In the genomic region with DNA sequence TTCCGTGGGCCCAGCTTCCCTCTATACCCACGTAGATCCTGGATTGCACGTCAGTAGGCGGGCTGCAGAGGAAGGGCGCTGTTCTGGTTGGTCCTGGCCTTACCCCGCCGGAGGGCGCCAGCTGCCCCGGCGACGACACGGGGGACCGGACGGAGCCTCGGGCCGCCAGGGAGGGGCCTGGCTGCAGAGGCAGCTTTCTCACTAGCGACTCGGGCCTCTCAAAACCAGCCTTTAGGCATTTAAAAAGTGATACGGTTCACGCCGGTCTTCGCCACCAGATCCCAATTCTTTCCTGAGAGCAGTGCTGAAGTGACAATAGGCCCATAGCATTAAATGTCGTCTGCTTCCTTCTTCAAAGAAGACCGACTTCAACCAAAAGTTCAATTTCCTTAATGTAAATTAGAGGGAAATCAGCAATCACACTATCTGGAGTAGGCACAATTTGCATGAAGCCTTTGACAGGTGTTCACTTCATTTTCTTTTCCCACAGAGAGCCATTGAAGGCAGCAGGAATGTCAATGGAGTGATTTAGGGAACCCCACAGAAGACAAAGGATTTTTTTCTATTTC, we compare ENCODE assay signal across 8 cellular contexts. TPM values are rescaled to one million over a fixed set of nuclear protein-coding genes. Genes with fewer than 3 reads are reported as not detected.
DNase-seq lines count a peak whose midpoint lies in the region; ATAC-seq, FAIRE-seq and TF ChIP-seq lines count a peak whose summit lies in the region.

No MANE protein-coding gene starts in this region.

- peak; percentile 42 to 57 for TF ChIP-seq RAD21 in H1 (IDR thresholded peaks at IDR 0.05 in 1 of 2, conservative IDR thresholded peaks at IDR 0.05 in 1 of 2; ENCODE audit: low read depth in 2 of 2, low read length in 2 of 2)

- no peak for FAIRE-seq in H1 (lab: Jason Lieb, UNC)

- H3K27ac ChIP-seq in H1 (ENCODE audit: low read depth, low read length) (no peak overlapping the region; the same call in 1 of the 2 replicates), subcutaneous abdominal adipose tissue (ENCODE audit: low read depth, low read length) (no peak overlapping the region)

- peak overlapping the region; percentile 16 to 73 for H3K4me2 ChIP-seq in H1 (ENCODE audit: insufficient read depth in 1 of 2, low read depth in 2 of 2, low read length in 2 of 2)

- H3K23ac ChIP-seq in H1 (ENCODE audit: insufficient read length), result no peak overlapping the region

- H3K36me3 ChIP-seq in H1 (ENCODE audit: control insufficient read depth in 2 of 4, insufficient read depth in 4 of 4, low read length in 3 of 4) (no peaks in the 10 kb centered on the region), subcutaneous abdominal adipose tissue (ENCODE audit: control insufficient read depth in 5 of 5, insufficient read depth in 5 of 5, low read length in 5 of 5) (no peaks in the 10 kb centered on the region)

- H3K56ac ChIP-seq in H1 (replicated peaks; ENCODE audit: insufficient read length, low read depth, low read length), result no peak overlapping the region

- no peak overlapping the region for H4K5ac ChIP-seq in H1 (ENCODE audit: insufficient read length, low read depth, low read length)

- H3K4me3 ChIP-seq in H1 (ENCODE audit: extremely low read depth in 1 of 4, insufficient read depth in 2 of 4, low read depth in 3 of 4, low read length in 4 of 4), result peak overlapping the region in 2 of 4 experiments; percentile 17 to 44; a peak in 5 of 8 replicates
- H3K4me3 ChIP-seq in subcutaneous abdominal adipose tissue (ENCODE audit: low read depth in 1 of 5, low read length in 5 of 5), result peak overlapping the region; percentile 38 to 60 (median 49)

- peak overlapping the region; percentile 1 for H2BK120ac ChIP-seq in H1 (replicated peaks; ENCODE audit: low read depth, low read length)

- no peaks in the 10 kb centered on the region for H3K23me2 ChIP-seq in H1 (ENCODE audit: low read depth, low read length)

- H3K14ac ChIP-seq in H1 (ENCODE audit: insufficient read length), result no peak overlapping the region

- H2BK20ac ChIP-seq in H1 (ENCODE audit: low read length), result no peak overlapping the region

- H3K4me1 ChIP-seq in H1 (replicated peaks in 1 of 4; ENCODE audit: control insufficient read depth in 3 of 4, insufficient read depth in 4 of 4, low read length in 3 of 4) (peaks cover 0 to 10% (median 1%) of the 10 kb centered on the region in 4 experiments; a peak in 3 of 7 replicates), subcutaneous abdominal adipose tissue (ENCODE audit: control insufficient read depth in 5 of 5, insufficient read depth in 5 of 5, low read length in 5 of 5) (peaks cover 0 to 8% (median 6%) of the 10 kb centered on the region in 5 donors)

- H2BK5ac ChIP-seq in H1 (ENCODE audit: low read depth, low read length), result peak overlapping the region; percentile 29; the same call in 1 of the 2 replicates

- H2AK5ac ChIP-seq in H1 (ENCODE audit: low read depth, low read length), result no peak overlapping the region

- H2AFZ ChIP-seq in H1 (ENCODE audit: low read length), result no peak overlapping the region

- TF ChIP-seq POLR2A in H1 (IDR thresholded peaks at IDR 0.05; ENCODE audit: control extremely low read depth in 1 of 2, low read depth in 2 of 2, low read length in 2 of 2), result no peak

- POLR2A ChIA-PET in H1 (lab: Charles Lee; ENCODE audit: partially characterized antibody), result interaction anchor here (0.6 to 6.4 kb wide), 4 partner anchors 10 to 49 kb away, joined by 3 to 35 read pairs (median 4); partner anchors contain the start of gene UBE2D2

- H4K91ac ChIP-seq in H1 (replicated peaks; ENCODE audit: insufficient read length, low read length), result no peak overlapping the region

- CTCF ChIA-PET in H1 (lab: Charles Lee; ENCODE audit: partially characterized antibody), result interaction anchor here (0.9 to 1.6 kb wide), 7 partner anchors 16 to 245 kb away, joined by 3 to 4 read pairs (median 3); no protein-coding TSS in a partner anchor

- 0 out of 4 replicates have a peak, but pooled peaks cover 0 to 5% of the 10 kb centered on the region in 2 experiments for H3K9me3 ChIP-seq in H1 (ENCODE audit: insufficient read depth in 2 of 2, low read depth in 1 of 2, low read length in 1 of 2)
- no peaks in the 10 kb centered on the region for H3K9me3 ChIP-seq in subcutaneous abdominal adipose tissue (ENCODE audit: control insufficient read depth in 5 of 5, low read length in 5 of 5)

- H3K79me1 ChIP-seq in H1 (ENCODE audit: low read depth, low read length), result no peaks in the 10 kb centered on the region

- H3K9ac ChIP-seq in H1 (replicated peaks in 1 of 4; ENCODE audit: extremely low read depth in 1 of 4, low read depth in 3 of 4, low read length in 3 of 4) (peak overlapping the region in 1 of 4 experiments; percentile 13; a peak in 2 of 7 replicates), subcutaneous abdominal adipose tissue (ENCODE audit: low read length in 5 of 5) (peak overlapping the region in 3 of 5 donors; percentile 45 to 72 (median 54))

- H2BK15ac ChIP-seq in H1 (ENCODE audit: low read length), result no peak overlapping the region

- no peak overlapping the region for H3K18ac ChIP-seq in H1 (ENCODE audit: extremely low read depth, low read length)

- DNase-seq in CD1c-positive myeloid dendritic cell (ENCODE audit: extremely low spot score), result peak; percentile 73
- peak; percentile 38 for DNase-seq in activated CD4-positive, alpha-beta T cell treated with anti-CD3 and anti-CD28 coated beads, Interleukin-2, amount 50 U/mL, for 1 hour
- DNase-seq in H1 (ENCODE audit: low read depth in 1 of 2, low spot score in 2 of 2), result peak in 1 of 2 experiments; percentile 83
- peak; percentile 66 for DNase-seq in midbrain (lab: John Stamatoyannopoulos, UW)
- no peak for DNase-seq in UCSD-AML1 (lab: John Stamatoyannopoulos, UW; ENCODE audit: unreplicated experiment)

- peak; percentile 47 to 70 (median 60) for TF ChIP-seq CTCF in H1 (IDR thresholded peaks at IDR 0.05; ENCODE audit: control extremely low read depth in 1 of 3, insufficient read depth in 1 of 3, low read depth in 1 of 3, low read length in 3 of 3)

- WGBS in H1 (ENCODE audit: extremely low coverage in 1 of 2, insufficient coverage in 1 of 2, insufficient read length in 1 of 2, insufficient replicate concordance in 2 of 2, low coverage in 1 of 2, low lambda C conversion rate in 2 of 2, missing lambda C conversion rate in 1 of 2), 2 experiments, result 4% methylated on average over 24 of the region's 24 CpGs; no CpG with 5 or more reads in 1 of the 2 experiments

- H3K79me2 ChIP-seq in H1 (ENCODE audit: control insufficient read depth in 1 of 2, insufficient read depth in 2 of 2, low read length in 2 of 2), result no peaks in the 10 kb centered on the region

- no peak overlapping the region for H3K4ac ChIP-seq in H1 (replicated peaks; ENCODE audit: insufficient read length, low read depth, low read length)

- H4K20me1 ChIP-seq in H1 (replicated peaks in 1 of 2; ENCODE audit: control insufficient read depth in 1 of 2, insufficient read depth in 2 of 2, low read length in 2 of 2), result no peaks in the 10 kb centered on the region

- ATAC-seq in GM19455 (IDR thresholded peaks at IDR 0.05; ENCODE audit: unreplicated experiment), result peak; percentile 82
- peak; percentile 64 for ATAC-seq in HG03558 (IDR thresholded peaks at IDR 0.05; ENCODE audit: extremely low read depth, unreplicated experiment)

- H2BK12ac ChIP-seq in H1 (ENCODE audit: low read depth, low read length), result no peak overlapping the region

- no peaks in the 10 kb centered on the region for H3K27me3 ChIP-seq in H1 (replicated peaks in 1 of 4; ENCODE audit: control insufficient read depth in 3 of 4, extremely low read depth in 1 of 4, insufficient read depth in 3 of 4, low read length in 3 of 4)
- no peaks in the 10 kb centered on the region for H3K27me3 ChIP-seq in subcutaneous abdominal adipose tissue (ENCODE audit: control insufficient read depth in 5 of 5, insufficient read depth in 4 of 5, low read length in 5 of 5)

- peak overlapping the region; percentile 7; the same call in 1 of the 2 replicates for H4K8ac ChIP-seq in H1 (ENCODE audit: extremely low read depth, insufficient read depth, low read length)

- no peak for TF ChIP-seq EP300 in H1 (IDR thresholded peaks at IDR 0.05; ENCODE audit: borderline replicate concordance in 1 of 2, low read depth in 2 of 2, low read length in 2 of 2)

TF ChIP-seq in H1, 55 proteins besides CTCF, POLR2A, EP300 and RAD21 (continues in another document):
- 0 out of 2 replicates have a peak, but pooled peaks have one; percentile 11 for TF ChIP-seq GABPA (IDR thresholded peaks at IDR 0.05; ENCODE audit: borderline replicate concordance, insufficient read depth, low read length)
- TF ChIP-seq EZH2 (IDR thresholded peaks at IDR 0.05; ENCODE audit: low read depth, low read length, severe bottlenecking), result no peak
- 0 out of 4 replicates have a peak, but pooled peaks have one; percentile 16 to 22 for TF ChIP-seq SIN3A (conservative IDR thresholded peaks at IDR 0.05 in 1 of 2, IDR thresholded peaks at IDR 0.05 in 1 of 2; ENCODE audit: low read depth in 1 of 2, low read length in 2 of 2)

RNA-seq across cellular contexts. Expression of gene UBE2D2, which starts 17.6 kb away (rescaled TPM):
- total RNA-seq in H1 (2021; fragmentation: NEBNext Ultra II Directional; extraction: Animal tissue kit (Norgen Biotek cat#: 25700)), result 194 and 203 TPM in 2 replicates
- polyA plus RNA-seq in H1 (2011; rRNA removed), result 57.8 and 66.9 TPM in 2 replicates
- polyA plus RNA-seq in H1 (2011; cell fraction: cytosol; rRNA removed), result 57.5 TPM
- polyA plus RNA-seq in H1 (2011; cell fraction: nucleus; rRNA removed), result 20.2 TPM
- 137 to 209 TPM (median 142 TPM) in 4 replicates for polyA plus RNA-seq in H1 (2012, experiment 1 of 2)
- polyA plus RNA-seq in H1 (2012, experiment 2 of 2), result 246 TPM
- polyA plus RNA-seq in H1 (2013, experiment 1 of 2), result 91.5 TPM
- polyA plus RNA-seq in H1 (2013, experiment 2 of 2), result 95.8 TPM
- 46.3 and 52.7 TPM in 2 replicates for polyA minus RNA-seq in H1 (2011; rRNA and poly(A)+ RNA removed)
- 70.2 TPM for polyA minus RNA-seq in H1 (2011; cell fraction: cytosol; rRNA and poly(A)+ RNA removed)
- 30.4 TPM for polyA minus RNA-seq in H1 (2011; cell fraction: nucleus; rRNA and poly(A)+ RNA removed)
